ENCODE assay signal across 24 cellular contexts in genomic region chr17:7229504-7229903, GRCh38. TPM values are rescaled to one million over a fixed set of nuclear protein-coding genes. Genes with fewer than 3 reads are reported as not detected.
DNase-seq lines count a peak whose midpoint lies in the region; ATAC-seq and TF ChIP-seq lines count a peak whose summit lies in the region.
"Had no signal": no experiment of that assay in that cellular context is flagged by ENCODE, and none has a peak within 500 bp of the region (broad histone marks: within the 10 kb centered on the region; RNA-seq: fewer than 3 reads in every experiment).

No MANE protein-coding gene starts in this region.

- dilution Hi-C loops in mammary epithelial cell (cut with HindIII; ENCODE audit: low sequenced_read_pairs): loop anchor here (5.0 kb wide), 1 partner anchor 98 kb away; the partner anchor contains the start of gene NEURL4

- H3K27me3 Mint-ChIP-seq in MCF 10A (ENCODE audit: insufficient read depth, unreplicated experiment): no peaks in the 10 kb centered on the region
- no peaks in the 10 kb centered on the region for H3K27me3 Mint-ChIP-seq in progenitor cell of endocrine pancreas
- H3K27me3 Mint-ChIP-seq: CD4-positive, CD25-positive, alpha-beta regulatory T cell had no signal

- H3K79me2 ChIP-seq in mammary epithelial cell (ENCODE audit: insufficient read depth, low read length): peaks cover 63% of the 10 kb centered on the region

- no peaks in the 10 kb centered on the region for H4K20me1 ChIP-seq in mammary epithelial cell (ENCODE audit: insufficient read depth, low read length)

- no peak overlapping the region for H3K4me3 ChIP-seq in mammary epithelial cell (replicated peaks in 1 of 3; ENCODE audit: insufficient read depth in 1 of 3, low read depth in 2 of 3, low read length in 3 of 3)
- H3K4me3 ChIP-seq in esophagus (ENCODE audit: low read depth in 1 of 2, low read length in 2 of 2): no peak overlapping the region
- H3K4me3 ChIP-seq: PC-9 had no signal

- BruUV-seq in MCF 10A (replicated peaks; lab: Mats Ljungman, UMichigan) (no TSS peak), mammary epithelial cell (replicated peaks; lab: Mats Ljungman, UMichigan) (no TSS peak)

- in situ Hi-C loops in mammary epithelial cell (cut with MboI; ENCODE audit: low sequenced_read_pairs in 2 of 2): no loop called here

- H2AFZ ChIP-seq in mammary epithelial cell (ENCODE audit: low read depth, low read length): no peak overlapping the region
- H2AFZ ChIP-seq: PC-9 had no signal

- no peak for ATAC-seq in HG02623 (IDR thresholded peaks at IDR 0.05; ENCODE audit: unreplicated experiment)

- CTCF ChIA-PET in MCF 10A (lab: Yijun Ruan, JAX) (interaction anchor here (1.1 kb wide), 1 partner anchor 183 kb away, joined by 4 read pairs; no protein-coding TSS in a partner anchor), mammary epithelial cell (lab: Charles Lee; ENCODE audit: low non-redundant PET) (no interaction called here)

- no peak overlapping the region for H3K9ac ChIP-seq in mammary epithelial cell (ENCODE audit: insufficient read depth, low read length)

- no peak overlapping the region for H3K4me2 ChIP-seq in mammary epithelial cell (ENCODE audit: insufficient read depth, low read depth, low read length)
- H3K4me2 ChIP-seq: PC-9 had no signal

- H3K4me3 Mint-ChIP-seq in MCF 10A (ENCODE audit: unreplicated experiment): no peak overlapping the region
- no peak overlapping the region for H3K4me3 Mint-ChIP-seq in progenitor cell of endocrine pancreas (ENCODE audit: low read depth)
- H3K4me3 Mint-ChIP-seq: CD4-positive, CD25-positive, alpha-beta regulatory T cell had no signal

- intact Hi-C loops in MCF 10A (cut with micrococcal nuclease) (no loop called here), mammary epithelial cell (cut with micrococcal nuclease) (no loop called here)

- H3K4me1 ChIP-seq in mammary epithelial cell (ENCODE audit: insufficient read depth, low read length) (peaks cover 25% of the 10 kb centered on the region), esophagus (ENCODE audit: control insufficient read depth in 2 of 2, insufficient read depth in 2 of 2, low read length in 1 of 2) (peaks cover 8 to 10% of the 10 kb centered on the region in 2 donors)
- H3K4me1 ChIP-seq: BE2C had no signal

- H3K27ac ChIP-seq in mammary epithelial cell (ENCODE audit: insufficient read depth, low read depth, low read length) (no peak overlapping the region), C4-2B (peak overlapping the region; percentile 92), esophagus (ENCODE audit: low read depth in 2 of 2, low read length in 1 of 2) (peak overlapping the region; percentile 75 to 90)
- H3K27ac ChIP-seq: PC-9 had no signal

- H3K27me3 ChIP-seq in mammary epithelial cell (ENCODE audit: insufficient read depth, low read length) (no peaks in the 10 kb centered on the region), esophagus (ENCODE audit: control insufficient read depth in 1 of 2, insufficient read depth in 2 of 2, low read length in 2 of 2) (no peaks in the 10 kb centered on the region)
- H3K27me3 ChIP-seq: BE2C had no signal

- POLR2A ChIA-PET in MCF 10A (lab: Yijun Ruan, JAX): interaction anchor here (0.8 to 14.3 kb wide), 2 partner anchors 8 to 67 kb away, joined by 3 to 278 read pairs; partner anchors contain the start of genes ACADVL and DLG4

- WGBS in mammary epithelial cell (ENCODE audit: low coverage, missing lambda C conversion rate): 95% methylated on average over 10 of the region's 19 CpGs
- WGBS in esophagus, 2 donors: 94 to 96% methylated on average over 19 of the region's 19 CpGs

- peak overlapping the region; percentile 84 for H3K27ac Mint-ChIP-seq in MCF 10A (ENCODE audit: low read depth, unreplicated experiment)
- H3K27ac Mint-ChIP-seq in progenitor cell of endocrine pancreas: peak overlapping the region; percentile 82
- H3K27ac Mint-ChIP-seq: CD4-positive, CD25-positive, alpha-beta regulatory T cell had no signal

- no peak for TF ChIP-seq CTCF in MCF 10A (IDR thresholded peaks at IDR 0.05; ENCODE audit: unreplicated experiment)
- no peak for TF ChIP-seq CTCF in mammary epithelial cell (conservative IDR thresholded peaks at IDR 0.05 in 1 of 2, IDR thresholded peaks at IDR 0.05 in 1 of 2; ENCODE audit: extremely low read depth in 1 of 2, insufficient read depth in 1 of 2, low read depth in 1 of 2, low read length in 2 of 2)
- TF ChIP-seq CTCF in C4-2B (conservative IDR thresholded peaks at IDR 0.05): no peak
- no peak for TF ChIP-seq CTCF in progenitor cell of endocrine pancreas (IDR thresholded peaks at IDR 0.05; ENCODE audit: unreplicated experiment)

- DNase-seq in MCF 10A (ENCODE audit: unreplicated experiment): no peak
- DNase-seq in mammary epithelial cell: no peak
- DNase-seq in progenitor cell of endocrine pancreas (ENCODE audit: low spot score, unreplicated experiment): no peak
- DNase-seq in NCI-H2227 (lab: John Stamatoyannopoulos, UW; ENCODE audit: unreplicated experiment): no peak
- no peak for DNase-seq in kidney tubule cell (ENCODE audit: low spot score)
- DNase-seq: 8988T; ACHN; BE2C; CD4-positive, CD25-positive, alpha-beta regulatory T cell; DMS53; H7; IMR-90; KG1; MM.1S; NCI-H2029; NCI-H446 treated with DMSO at 0.1 percent for 48 hours; NCI-H526; NCI-H82; NK-92 treated with Interleukin-12 subunit alpha and Interleukin-12 subunit beta, amount 100 ng/mL, for 24 hours; PC-9; SHP77 treated with DMSO at 0.1 percent for 48 hours had no signal

- H3K36me3 Mint-ChIP-seq in MCF 10A (ENCODE audit: insufficient read depth, unreplicated experiment) (peaks cover 78% of the 10 kb centered on the region), progenitor cell of endocrine pancreas (ENCODE audit: insufficient read depth) (peaks cover 8% of the 10 kb centered on the region)

- no peaks in the 10 kb centered on the region for H3K9me3 Mint-ChIP-seq in MCF 10A (ENCODE audit: unreplicated experiment)
- H3K9me3 Mint-ChIP-seq in progenitor cell of endocrine pancreas (ENCODE audit: low read depth): no peaks in the 10 kb centered on the region
- H3K9me3 Mint-ChIP-seq: CD4-positive, CD25-positive, alpha-beta regulatory T cell had no signal

- H3K36me3 ChIP-seq in mammary epithelial cell (ENCODE audit: insufficient read depth, low read length) (peaks cover 23% of the 10 kb centered on the region), esophagus (ENCODE audit: control insufficient read depth in 2 of 2, insufficient read depth in 2 of 2, low read length in 1 of 2) (peaks cover 9 to 40% of the 10 kb centered on the region in 2 donors)
- H3K36me3 ChIP-seq: BE2C had no signal

- H3K4me1 Mint-ChIP-seq in MCF 10A (ENCODE audit: insufficient read depth, unreplicated experiment): peaks cover 18% of the 10 kb centered on the region
- H3K4me1 Mint-ChIP-seq in progenitor cell of endocrine pancreas (ENCODE audit: low read depth): peaks cover 16% of the 10 kb centered on the region

- no peaks in the 10 kb centered on the region for H3K9me3 ChIP-seq in mammary epithelial cell (replicated peaks; ENCODE audit: insufficient read depth, low read length)
- no peaks in the 10 kb centered on the region for H3K9me3 ChIP-seq in esophagus (ENCODE audit: control insufficient read depth in 2 of 2, insufficient read depth in 1 of 2, low read depth in 1 of 2, low read length in 1 of 2)
- H3K9me3 ChIP-seq: BE2C had no signal

RNA-seq across cellular contexts. Expression of gene DVL2, which starts 4.8 kb away (rescaled TPM):
- total RNA-seq in MCF 10A (2022) (34.9 and 37.4 TPM in 2 replicates), mammary epithelial cell (10 to 100 TPM; 43.6 to 48.0 TPM), progenitor cell of endocrine pancreas (104 TPM in 2 replicates)
- polyA plus RNA-seq in mammary epithelial cell (7.9 TPM), esophagus (10 to 100 TPM; 20.8 to 32.2 TPM)
- polyA minus RNA-seq in mammary epithelial cell: 44.2 TPM

RNA-seq across cellular contexts. Expression of gene PHF23, which starts 9.8 kb away (rescaled TPM):
- total RNA-seq in MCF 10A (2022) (41.8 and 47.1 TPM in 2 replicates), mammary epithelial cell (10 to 100 TPM; 36.7 to 53.6 TPM), progenitor cell of endocrine pancreas (66.9 and 73.7 TPM in 2 replicates)
- polyA plus RNA-seq in mammary epithelial cell (39.8 TPM), esophagus (10 to 100 TPM; 22.4 to 29.6 TPM)
- 26.2 TPM for polyA minus RNA-seq in mammary epithelial cell

RNA-seq across cellular contexts. Expression of gene ACADVL, which starts 9.8 kb away (rescaled TPM):
- total RNA-seq in MCF 10A (2022) (387 and 413 TPM in 2 replicates), mammary epithelial cell (100 to 1,000 TPM; 385 to 448 TPM), progenitor cell of endocrine pancreas (653 and 693 TPM in 2 replicates)
- polyA plus RNA-seq in mammary epithelial cell (297 TPM), esophagus (100 to 1,000 TPM; 484 to 979 TPM)
- polyA minus RNA-seq in mammary epithelial cell: 321 TPM

RNA-seq across cellular contexts. Expression of gene DLG4, which starts 9.9 kb away (rescaled TPM):
- total RNA-seq in MCF 10A (2022) (7.6 TPM in 2 replicates), mammary epithelial cell (10 to 100 TPM in 1 of 2 donors, 1 to 10 TPM in 1; 1.5 to 10.8 TPM), progenitor cell of endocrine pancreas (46.3 and 48.6 TPM in 2 replicates)
- polyA plus RNA-seq in mammary epithelial cell (3.5 TPM), esophagus (10 to 100 TPM in 1 of 2 donors, 1 to 10 TPM in 1; 3.2 to 11.8 TPM)
- 6.7 TPM for polyA minus RNA-seq in mammary epithelial cell

RNA-seq across cellular contexts. Expression of gene GABARAP, which starts 12.7 kb away (rescaled TPM):
- total RNA-seq in MCF 10A (2022): 226 and 294 TPM in 2 replicates
- 100 to 1,000 TPM; 116 to 204 TPM for total RNA-seq in mammary epithelial cell
- 326 TPM for polyA plus RNA-seq in mammary epithelial cell
- polyA minus RNA-seq in mammary epithelial cell: 296 TPM
- 100 to 1,000 TPM; 354 to 393 TPM for polyA plus RNA-seq in esophagus
- total RNA-seq in progenitor cell of endocrine pancreas: 447 and 466 TPM in 2 replicates
